ENCODE assay signal across 8 cellular contexts in genomic region chr14:75654127-75654732, GRCh38. TPM values are rescaled to one million over a fixed set of nuclear protein-coding genes. Genes with fewer than 3 reads are reported as not detected.
DNase-seq lines count a peak whose midpoint lies in the region; ATAC-seq and TF ChIP-seq lines count a peak whose summit lies in the region.

No MANE protein-coding gene starts in this region.

- no CpG with 5 or more reads among the region's 4 CpGs for WGBS in trophoblast cell (ENCODE audit: extremely low coverage, insufficient coverage, insufficient read length)

- no peak overlapping the region for H3K18ac ChIP-seq in trophoblast cell (ENCODE audit: low read length)

- H3K79me2 ChIP-seq in Karpas-422 (ENCODE audit: low read length): peaks cover 21% of the 10 kb centered on the region
- no peaks in the 10 kb centered on the region for H3K79me2 ChIP-seq in trophoblast cell (ENCODE audit: control insufficient read depth, insufficient read depth, low read length, poor library complexity)

- DNase-seq in AG09309 (ENCODE audit: low read depth) (no peak), Karpas-422 (peak; percentile 94), SJSA1 (ENCODE audit: low read depth in 1 of 2, low spot score in 2 of 2) (peak; percentile 52 to 63), germinal center (ENCODE audit: low spot score) (peak; percentile 82), trophoblast cell (peak; percentile 79 to 91), upper lobe of right lung (peak; percentile 85)
- peak; percentile 93 for DNase-seq in activated effector memory CD4-positive, alpha-beta T cell treated with anti-CD3 and anti-CD28 coated beads, Interleukin-2, amount 50 U/mL, for 16 hours

- H4K8ac ChIP-seq in trophoblast cell (ENCODE audit: low read depth, low read length): no peak overlapping the region

- H2BK5ac ChIP-seq in trophoblast cell (ENCODE audit: low read depth, low read length, poor library complexity): no peak overlapping the region

- intact Hi-C loops in upper lobe of right lung (cut with DNase I): loop anchor here (5.0 kb wide), 1 partner anchor 77 kb away; the partner anchor contains the start of gene FLVCR2

- H3K27ac ChIP-seq in Karpas-422 (ENCODE audit: low read length) (no peak overlapping the region), SJSA1 (no peak overlapping the region), trophoblast cell (ENCODE audit: low read depth, low read length) (no peak overlapping the region), upper lobe of right lung (no peak overlapping the region)

- no peaks in the 10 kb centered on the region for H3K9me2 ChIP-seq in Karpas-422 (replicated peaks; ENCODE audit: insufficient read depth, low read length)

- H3K9me3 ChIP-seq in Karpas-422 (ENCODE audit: low read length) (no peaks in the 10 kb centered on the region), SJSA1 (replicated peaks) (no peaks in the 10 kb centered on the region), trophoblast cell (ENCODE audit: insufficient read depth, low read depth, low read length) (no peaks in the 10 kb centered on the region), upper lobe of right lung (no peaks in the 10 kb centered on the region)

- H3K4me3 ChIP-seq in AG09309 (ENCODE audit: control insufficient read depth, low read depth, low read length) (no peak overlapping the region), Karpas-422 (ENCODE audit: low read length) (no peak overlapping the region), SJSA1 (no peak overlapping the region), trophoblast cell (ENCODE audit: low read depth, low read length) (no peak overlapping the region), upper lobe of right lung (no peak overlapping the region)

- H2BK120ac ChIP-seq in trophoblast cell (ENCODE audit: insufficient read depth, low read length, poor library complexity): no peak overlapping the region

- no peak overlapping the region for H4K12ac ChIP-seq in trophoblast cell (ENCODE audit: low read depth, low read length)

- H3K4me2 ChIP-seq in Karpas-422 (ENCODE audit: low read depth, low read length, poor library complexity, severe bottlenecking) (no peak overlapping the region), trophoblast cell (ENCODE audit: low read length) (no peak overlapping the region)

- H2AK5ac ChIP-seq in trophoblast cell (ENCODE audit: low read length): no peak overlapping the region

- TF ChIP-seq CTCF in AG09309 (IDR thresholded peaks at IDR 0.05; ENCODE audit: control insufficient read depth, insufficient read depth, low read depth, low read length, missing control alignments): peak; percentile 95
- peak; percentile 99 for TF ChIP-seq CTCF in upper lobe of right lung (IDR thresholded peaks at IDR 0.05)

- H2AFZ ChIP-seq in Karpas-422 (ENCODE audit: low read length) (no peak overlapping the region), trophoblast cell (ENCODE audit: insufficient read depth, low read length, poor library complexity) (no peak overlapping the region)

- no peak overlapping the region for H3K9ac ChIP-seq in Karpas-422 (ENCODE audit: low read length)
- H3K9ac ChIP-seq in trophoblast cell (ENCODE audit: low read length): no peak overlapping the region

- H4K91ac ChIP-seq in trophoblast cell (ENCODE audit: low read depth, low read length): no peak overlapping the region

- no peaks in the 10 kb centered on the region for H4K20me1 ChIP-seq in Karpas-422 (ENCODE audit: insufficient read depth, low read depth, low read length)

- H3K14ac ChIP-seq in trophoblast cell (ENCODE audit: low read length): no peak overlapping the region

- H3K4me1 ChIP-seq in Karpas-422 (ENCODE audit: low read length) (peaks cover 10% of the 10 kb centered on the region), SJSA1 (replicated peaks) (peaks cover under 1% of the 10 kb centered on the region), trophoblast cell (ENCODE audit: control insufficient read depth in 1 of 2, insufficient read depth in 2 of 2, low read length in 2 of 2) (peaks cover 0 to under 1% of the 10 kb centered on the region in 2 experiments), upper lobe of right lung (no peaks in the 10 kb centered on the region)

- peak; percentile 71 for ATAC-seq in GM18867 (IDR thresholded peaks at IDR 0.05; ENCODE audit: unreplicated experiment)
- ATAC-seq in upper lobe of right lung: peak; percentile 96

- H3K23ac ChIP-seq in trophoblast cell (ENCODE audit: low read length): no peak overlapping the region

- no peak overlapping the region for H3K4ac ChIP-seq in trophoblast cell (ENCODE audit: low read depth, low read length)

- H3K36me3 ChIP-seq in Karpas-422 (ENCODE audit: insufficient read depth, low read length) (peaks cover 37% of the 10 kb centered on the region), SJSA1 (peaks cover 18% of the 10 kb centered on the region), trophoblast cell (ENCODE audit: control insufficient read depth in 1 of 2, insufficient read depth in 2 of 2, low read length in 2 of 2) (peaks cover 24 to 46% of the 10 kb centered on the region in 2 experiments), upper lobe of right lung (peaks cover 65% of the 10 kb centered on the region)

- no peaks in the 10 kb centered on the region for H3K27me3 ChIP-seq in Karpas-422 (ENCODE audit: low read length)
- H3K27me3 ChIP-seq in SJSA1 (replicated peaks): no peaks in the 10 kb centered on the region
- no peaks in the 10 kb centered on the region for H3K27me3 ChIP-seq in trophoblast cell (ENCODE audit: insufficient read depth, low read length)
- H3K27me3 ChIP-seq in upper lobe of right lung: no peaks in the 10 kb centered on the region

- H2BK12ac ChIP-seq in trophoblast cell (ENCODE audit: low read length): no peak overlapping the region

- H3K79me1 ChIP-seq in trophoblast cell (ENCODE audit: low read length): no peaks in the 10 kb centered on the region

RNA-seq across cellular contexts. Expression of gene ERG28, which starts 6.4 kb away (rescaled TPM):
- total RNA-seq in Karpas-422 (2014; rRNA removed; shearing (Covaris generic); ENCODE audit: low replicate concordance): 19.1 and 48.8 TPM in 2 replicates
- 4.5 and 5.9 TPM in 2 replicates for total RNA-seq in SJSA1 (2014; rRNA removed; shearing (Covaris generic))
- 63.2 and 64.2 TPM in 2 replicates for polyA plus RNA-seq in trophoblast cell (2013)
- 36.1 TPM for total RNA-seq in upper lobe of right lung

RNA-seq across cellular contexts. Expression of gene TTLL5, which starts 6.8 kb away (rescaled TPM):
- 28.6 and 53.7 TPM in 2 replicates for total RNA-seq in Karpas-422 (2014; rRNA removed; shearing (Covaris generic); ENCODE audit: low replicate concordance)
- 15.3 and 16.3 TPM in 2 replicates for total RNA-seq in SJSA1 (2014; rRNA removed; shearing (Covaris generic))
- 26.0 and 27.2 TPM in 2 replicates for polyA plus RNA-seq in trophoblast cell (2013)
- 26.0 TPM for total RNA-seq in upper lobe of right lung
